ENCODE assay signal across 13 cellular contexts in the genomic region with DNA sequence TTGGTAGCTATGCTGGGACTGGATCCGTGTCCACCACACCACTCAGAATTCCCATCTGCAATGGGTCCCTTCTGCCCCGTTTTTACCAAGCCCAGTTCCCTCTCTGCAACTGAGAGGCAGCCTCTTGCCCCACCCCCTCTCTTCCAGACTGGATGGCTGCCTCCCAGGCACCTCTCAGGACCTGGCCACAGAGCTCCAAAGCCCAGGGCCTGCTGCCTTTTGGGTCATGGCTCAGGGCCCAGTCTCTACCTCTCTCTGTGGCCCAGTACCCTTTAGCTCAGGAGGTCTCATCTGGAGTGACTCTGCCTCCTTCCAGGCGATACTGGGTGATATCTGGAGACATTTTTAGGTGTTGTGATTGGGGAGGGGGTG. TPM values are rescaled to one million over a fixed set of nuclear protein-coding genes. Genes with fewer than 3 reads are reported as not detected.
DNase-seq lines count a peak whose midpoint lies in the region; ATAC-seq and TF ChIP-seq lines count a peak whose summit lies in the region.
"Had no signal": no experiment of that assay in that cellular context is flagged by ENCODE, and none has a peak within 500 bp of the region (broad histone marks: within the 10 kb centered on the region; RNA-seq: fewer than 3 reads in every experiment).

No MANE protein-coding gene starts in this region.

- no peaks in the 10 kb centered on the region for H3K9me3 ChIP-seq in lower lobe of right lung

- no peak overlapping the region for H3K4me3 ChIP-seq in lower lobe of right lung
- H3K4me3 ChIP-seq: hepatocyte had no signal

- peaks cover 4% of the 10 kb centered on the region for H3K27me3 Mint-ChIP-seq in activated naive CD4-positive, alpha-beta T cell treated with anti-CD3 and anti-CD28 coated beads, Interleukin-2, amount 10 ng/mL, durations not matched to agents 7 days and 5 days
- H3K27me3 Mint-ChIP-seq in activated naive CD4-positive, alpha-beta T cell treated with anti-CD3 and anti-CD28 coated beads for 36 hours (ENCODE audit: low read depth) = no peaks in the 10 kb centered on the region
- H3K27me3 Mint-ChIP-seq in activated T-helper 1 cell treated with anti-CD3 and anti-CD28 coated beads, Interleukin-12 subunit alpha, Interleukin-12 subunit beta, Interleukin-2, Interleukin-4 antibody, amounts not matched to agents 30 ng/mL and 10 ng/mL and 1 ng/mL, durations not matched to agents 14 hours and 24 hours and 36 hours (ENCODE audit: insufficient read depth) = no peaks in the 10 kb centered on the region

- H3K4me1 Mint-ChIP-seq in activated naive CD4-positive, alpha-beta T cell treated with anti-CD3 and anti-CD28 coated beads, Interleukin-2, amount 10 ng/mL, durations not matched to agents 7 days and 5 days = peaks cover 52% of the 10 kb centered on the region
- H3K4me1 Mint-ChIP-seq in activated naive CD4-positive, alpha-beta T cell treated with anti-CD3 and anti-CD28 coated beads for 36 hours (ENCODE audit: low read depth) = peaks cover 24% of the 10 kb centered on the region
- H3K4me1 Mint-ChIP-seq in activated T-helper 1 cell treated with anti-CD3 and anti-CD28 coated beads, Interleukin-12 subunit alpha, Interleukin-12 subunit beta, Interleukin-2, Interleukin-4 antibody, amounts not matched to agents 30 ng/mL and 10 ng/mL and 1 ng/mL, durations not matched to agents 14 hours and 24 hours and 36 hours (ENCODE audit: low read depth) = peaks cover 32% of the 10 kb centered on the region

- TF ChIP-seq CTCF in lower lobe of right lung (IDR thresholded peaks at IDR 0.05) = no peak

- no peak overlapping the region for H3K27ac Mint-ChIP-seq in activated naive CD4-positive, alpha-beta T cell treated with anti-CD3 and anti-CD28 coated beads, Interleukin-2, amount 10 ng/mL, durations not matched to agents 7 days and 5 days
- H3K27ac Mint-ChIP-seq in activated naive CD4-positive, alpha-beta T cell treated with anti-CD3 and anti-CD28 coated beads for 36 hours = no peak overlapping the region
- H3K27ac Mint-ChIP-seq in activated T-helper 1 cell treated with anti-CD3 and anti-CD28 coated beads, Interleukin-12 subunit alpha, Interleukin-12 subunit beta, Interleukin-2, Interleukin-4 antibody, amounts not matched to agents 30 ng/mL and 10 ng/mL and 1 ng/mL, durations not matched to agents 14 hours and 24 hours and 36 hours = peak overlapping the region; percentile 63

- no peaks in the 10 kb centered on the region for H3K36me3 Mint-ChIP-seq in activated naive CD4-positive, alpha-beta T cell treated with anti-CD3 and anti-CD28 coated beads, Interleukin-2, amount 10 ng/mL, durations not matched to agents 7 days and 5 days
- no peaks in the 10 kb centered on the region for H3K36me3 Mint-ChIP-seq in activated naive CD4-positive, alpha-beta T cell treated with anti-CD3 and anti-CD28 coated beads for 36 hours (ENCODE audit: low read depth)
- H3K36me3 Mint-ChIP-seq in activated T-helper 1 cell treated with anti-CD3 and anti-CD28 coated beads, Interleukin-12 subunit alpha, Interleukin-12 subunit beta, Interleukin-2, Interleukin-4 antibody, amounts not matched to agents 30 ng/mL and 10 ng/mL and 1 ng/mL, durations not matched to agents 14 hours and 24 hours and 36 hours (ENCODE audit: low read depth) = no peaks in the 10 kb centered on the region

- H3K4me3 Mint-ChIP-seq in activated naive CD4-positive, alpha-beta T cell treated with anti-CD3 and anti-CD28 coated beads, Interleukin-2, amount 10 ng/mL, durations not matched to agents 7 days and 5 days = peak overlapping the region; percentile 56
- H3K4me3 Mint-ChIP-seq in activated naive CD4-positive, alpha-beta T cell treated with anti-CD3 and anti-CD28 coated beads for 36 hours = no peak overlapping the region
- no peak overlapping the region for H3K4me3 Mint-ChIP-seq in activated T-helper 1 cell treated with anti-CD3 and anti-CD28 coated beads, Interleukin-12 subunit alpha, Interleukin-12 subunit beta, Interleukin-2, Interleukin-4 antibody, amounts not matched to agents 30 ng/mL and 10 ng/mL and 1 ng/mL, durations not matched to agents 14 hours and 24 hours and 36 hours

- intact Hi-C loops in activated naive CD4-positive, alpha-beta T cell treated with anti-CD3 and anti-CD28 coated beads for 36 hours (cut with micrococcal nuclease) = no loop called here
- intact Hi-C loops in activated T-helper 1 cell treated with anti-CD3 and anti-CD28 coated beads, Interleukin-12 subunit alpha, Interleukin-12 subunit beta, Interleukin-2, Interleukin-4 antibody, amounts not matched to agents 30 ng/mL and 10 ng/mL and 1 ng/mL, durations not matched to agents 14 hours and 24 hours and 36 hours (cut with micrococcal nuclease) = no loop called here
- intact Hi-C loops in lower lobe of right lung (cut with DNase I) = no loop called here

- ATAC-seq in lower lobe of right lung (peak in 1 of 2 donors; percentile 17), HG02571 (IDR thresholded peaks at IDR 0.05; ENCODE audit: unreplicated experiment) (no peak)

- H3K36me3 ChIP-seq in lower lobe of right lung = no peaks in the 10 kb centered on the region

- CTCF ChIA-PET in activated naive CD4-positive, alpha-beta T cell treated with anti-CD3 and anti-CD28 coated beads, Interleukin-2, amount 10 ng/mL, durations not matched to agents 7 days and 5 days (lab: Charles Lee) = interaction anchor here (0.7 kb wide), 1 partner anchor 10 kb away, joined by 3 read pairs; no protein-coding TSS in a partner anchor
- CTCF ChIA-PET in activated naive CD4-positive, alpha-beta T cell treated with anti-CD3 and anti-CD28 coated beads for 36 hours (lab: Charles Lee) = interaction anchor here (0.5 to 0.9 kb wide), 5 partner anchors 28 to 315 kb away, joined by 3 read pairs; no protein-coding TSS in a partner anchor

- DNase-seq in activated naive CD4-positive, alpha-beta T cell treated with anti-CD3 and anti-CD28 coated beads, Interleukin-2, amount 10 ng/mL, durations not matched to agents 7 days and 5 days = no peak
- no peak for DNase-seq in activated naive CD4-positive, alpha-beta T cell treated with anti-CD3 and anti-CD28 coated beads for 36 hours
- DNase-seq in activated T-helper 1 cell treated with anti-CD3 and anti-CD28 coated beads, Interleukin-12 subunit alpha, Interleukin-12 subunit beta, Interleukin-2, Interleukin-4 antibody, amounts not matched to agents 30 ng/mL and 10 ng/mL and 1 ng/mL, durations not matched to agents 14 hours and 24 hours and 36 hours (ENCODE audit: low spot score) = no peak
- DNase-seq in lower lobe of right lung (no peak), substantia nigra (lab: John Stamatoyannopoulos, UW) (peak in 1 of 49 donors; percentile 32), SIG-M5 treated with dmso at 0.1 percent for 504 hours (lab: John Stamatoyannopoulos, UW; ENCODE audit: unreplicated experiment) (no peak)
- no peak for DNase-seq in stimulated activated CD4-positive, alpha-beta T cell treated with anti-CD3 and anti-CD28 coated beads, Interleukin-15, amount 100 ng/mL, for 24 hours
- DNase-seq: GF-D8; KBM-7; SHP77 treated with DMSO at 0.1 percent for 48 hours; stimulated activated CD4-positive, alpha-beta T cell treated with anti-CD3 and anti-CD28 coated beads, Interleukin-12 subunit alpha, Interleukin-12 subunit beta, amount 100 ng/mL, for 4 hours had no signal

- H3K27ac ChIP-seq in lower lobe of right lung (peak overlapping the region; percentile 91), substantia nigra (ENCODE audit: low read depth, low read length, poor library complexity, severe bottlenecking) (peak overlapping the region; percentile 55)
- H3K27ac ChIP-seq: hepatocyte had no signal

- no peaks in the 10 kb centered on the region for H3K27me3 ChIP-seq in lower lobe of right lung (ENCODE audit: low read depth)
- H3K27me3 ChIP-seq: hepatocyte had no signal

- no peaks in the 10 kb centered on the region for H3K9me3 Mint-ChIP-seq in activated naive CD4-positive, alpha-beta T cell treated with anti-CD3 and anti-CD28 coated beads, Interleukin-2, amount 10 ng/mL, durations not matched to agents 7 days and 5 days
- no peaks in the 10 kb centered on the region for H3K9me3 Mint-ChIP-seq in activated naive CD4-positive, alpha-beta T cell treated with anti-CD3 and anti-CD28 coated beads for 36 hours
- no peaks in the 10 kb centered on the region for H3K9me3 Mint-ChIP-seq in activated T-helper 1 cell treated with anti-CD3 and anti-CD28 coated beads, Interleukin-12 subunit alpha, Interleukin-12 subunit beta, Interleukin-2, Interleukin-4 antibody, amounts not matched to agents 30 ng/mL and 10 ng/mL and 1 ng/mL, durations not matched to agents 14 hours and 24 hours and 36 hours

- H3K4me1 ChIP-seq in lower lobe of right lung = peaks cover 25% of the 10 kb centered on the region

RNA-seq across cellular contexts. Expression of gene ZBTB7A, which starts 10.3 kb away (rescaled TPM):
- total RNA-seq in activated naive CD4-positive, alpha-beta T cell treated with anti-CD3 and anti-CD28 coated beads for 36 hours = 10 to 100 TPM; 11.3 to 11.9 TPM
- 37.1 and 41.3 TPM in 2 replicates for total RNA-seq in activated T-helper 1 cell treated with anti-CD3 and anti-CD28 coated beads, Interleukin-12 subunit alpha, Interleukin-12 subunit beta, Interleukin-2, Interleukin-4 antibody, amounts not matched to agents 30 ng/mL and 10 ng/mL and 1 ng/mL, durations not matched to agents 14 hours and 24 hours and 36 hours
- 51.9 TPM for total RNA-seq in lower lobe of right lung

RNA-seq across cellular contexts. Expression of gene MAP2K2, which starts 46.9 kb away (rescaled TPM):
- total RNA-seq in activated naive CD4-positive, alpha-beta T cell treated with anti-CD3 and anti-CD28 coated beads for 36 hours = 100 to 1,000 TPM; 101 to 103 TPM
- total RNA-seq in activated T-helper 1 cell treated with anti-CD3 and anti-CD28 coated beads, Interleukin-12 subunit alpha, Interleukin-12 subunit beta, Interleukin-2, Interleukin-4 antibody, amounts not matched to agents 30 ng/mL and 10 ng/mL and 1 ng/mL, durations not matched to agents 14 hours and 24 hours and 36 hours = 131 and 135 TPM in 2 replicates
- total RNA-seq in lower lobe of right lung = 125 TPM
